In genomic region chr17:61401280-61402072, GRCh38 we compare ENCODE assay signal across 7 cellular contexts. TPM values are rescaled to one million over a fixed set of nuclear protein-coding genes. Genes with fewer than 3 reads are reported as not detected.
DNase-seq lines count a peak whose midpoint lies in the region; ATAC-seq, FAIRE-seq and TF ChIP-seq lines count a peak whose summit lies in the region.

No MANE protein-coding gene starts in this region.

- DNase-seq in astrocyte (ENCODE audit: low read depth) (peak; percentile 31), left lung (peak in 1 of 2 donors; percentile 76), A172 (ENCODE audit: low spot score) (no peak)
- no peak for DNase-seq in stimulated activated naive B cell treated with anti-CD40 and anti-IgM and Interleukin-4, amounts not matched to agents 10 μg/mL and 1 μg/mL and 100 μg/mL, for 72 hours

- H3K9me3 ChIP-seq in astrocyte (ENCODE audit: insufficient read depth, low read depth, low read length): no peaks in the 10 kb centered on the region
- H3K9me3 ChIP-seq in left lung: no peaks in the 10 kb centered on the region

- peak overlapping the region; percentile 58 for H3K4me3 ChIP-seq in astrocyte (ENCODE audit: insufficient read depth, low read depth, low read length)
- peak overlapping the region; percentile 51 to 53 for H3K4me3 ChIP-seq in left lung

- H3K79me2 ChIP-seq in astrocyte (ENCODE audit: insufficient read depth, low read length): peaks cover 75% of the 10 kb centered on the region

- FAIRE-seq in astrocyte (lab: Jason Lieb, UNC): no peak

- H3K27ac Mint-ChIP-seq in IgD-negative memory B cell (peak overlapping the region; percentile 4 to 92 (median 60)), astrocyte (ENCODE audit: unreplicated experiment) (peak overlapping the region; percentile 48)
- H3K27ac Mint-ChIP-seq in stimulated activated naive B cell treated with anti-CD40 and anti-IgM and Interleukin-4, amounts not matched to agents 10 μg/mL and 1 μg/mL and 100 μg/mL, for 72 hours: peak overlapping the region; percentile 56

- H3K9ac ChIP-seq in astrocyte (ENCODE audit: low read length): peak overlapping the region; percentile 74

- H3K36me3 Mint-ChIP-seq in IgD-negative memory B cell (peaks cover 2% of the 10 kb centered on the region), astrocyte (ENCODE audit: low read depth, unreplicated experiment) (no peaks in the 10 kb centered on the region)
- H3K36me3 Mint-ChIP-seq in stimulated activated naive B cell treated with anti-CD40 and anti-IgM and Interleukin-4, amounts not matched to agents 10 μg/mL and 1 μg/mL and 100 μg/mL, for 72 hours: peaks cover 2 to 9% of the 10 kb centered on the region in 2 donors

- no peak for ATAC-seq in left lung
- no peak for ATAC-seq in stimulated activated naive B cell treated with anti-CD40 and anti-IgM and Interleukin-4, amounts not matched to agents 10 μg/mL and 1 μg/mL and 100 μg/mL, for 72 hours (replicated peaks)
- ATAC-seq in HG03039 (IDR thresholded peaks at IDR 0.05; ENCODE audit: unreplicated experiment): no peak
- ATAC-seq in GM21360 (IDR thresholded peaks at IDR 0.05; ENCODE audit: unreplicated experiment): no peak

- peak overlapping the region; percentile 81 for H3K4me2 ChIP-seq in astrocyte (ENCODE audit: low read length)

- H3K4me3 Mint-ChIP-seq in IgD-negative memory B cell: peak overlapping the region; percentile 54 to 86 (median 78)
- H3K4me3 Mint-ChIP-seq in astrocyte (ENCODE audit: unreplicated experiment): peak overlapping the region; percentile 54
- H3K4me3 Mint-ChIP-seq in stimulated activated naive B cell treated with anti-CD40 and anti-IgM and Interleukin-4, amounts not matched to agents 10 μg/mL and 1 μg/mL and 100 μg/mL, for 72 hours: peak overlapping the region; percentile 70 to 82

- H2AFZ ChIP-seq in astrocyte (ENCODE audit: low read depth, low read length): no peak overlapping the region

- H3K4me1 Mint-ChIP-seq in IgD-negative memory B cell (peaks cover 17 to 31% (median 20%) of the 10 kb centered on the region in 3 donors), astrocyte (ENCODE audit: low read depth, unreplicated experiment) (no peaks in the 10 kb centered on the region)
- H3K4me1 Mint-ChIP-seq in stimulated activated naive B cell treated with anti-CD40 and anti-IgM and Interleukin-4, amounts not matched to agents 10 μg/mL and 1 μg/mL and 100 μg/mL, for 72 hours: peaks cover 37 to 61% of the 10 kb centered on the region in 2 donors

- H3K4me1 ChIP-seq in astrocyte (ENCODE audit: insufficient read depth, low read length) (peaks cover 35% of the 10 kb centered on the region), left lung (peaks cover 7 to 68% of the 10 kb centered on the region in 2 donors)

- peaks cover 54% of the 10 kb centered on the region for H3K27me3 Mint-ChIP-seq in IgD-negative memory B cell
- peaks cover 53% of the 10 kb centered on the region for H3K27me3 Mint-ChIP-seq in astrocyte (ENCODE audit: low read depth, unreplicated experiment)
- peaks cover 56 to 68% of the 10 kb centered on the region in 2 donors for H3K27me3 Mint-ChIP-seq in stimulated activated naive B cell treated with anti-CD40 and anti-IgM and Interleukin-4, amounts not matched to agents 10 μg/mL and 1 μg/mL and 100 μg/mL, for 72 hours

- peaks cover 27% of the 10 kb centered on the region for H4K20me1 ChIP-seq in astrocyte (ENCODE audit: insufficient read depth, low read length)

- intact Hi-C loops in left lung (cut with DNase I): no loop called here

- H3K9me3 Mint-ChIP-seq in IgD-negative memory B cell (peaks cover 0 to 5% (median 0%) of the 10 kb centered on the region in 3 donors), astrocyte (ENCODE audit: unreplicated experiment) (peaks cover 18% of the 10 kb centered on the region)
- H3K9me3 Mint-ChIP-seq in stimulated activated naive B cell treated with anti-CD40 and anti-IgM and Interleukin-4, amounts not matched to agents 10 μg/mL and 1 μg/mL and 100 μg/mL, for 72 hours: no peaks in the 10 kb centered on the region

- peak overlapping the region; percentile 71 for H3K27ac ChIP-seq in astrocyte (ENCODE audit: low read depth, low read length)
- peak overlapping the region; percentile 77 to 90 for H3K27ac ChIP-seq in left lung

- no peak for TF ChIP-seq CTCF in astrocyte (IDR thresholded peaks at IDR 0.05; ENCODE audit: insufficient read depth, low read depth, low read length)
- no peak for TF ChIP-seq CTCF in left lung (IDR thresholded peaks at IDR 0.05)

- H3K27me3 ChIP-seq in astrocyte (ENCODE audit: insufficient read depth, low read length) (peaks cover 40% of the 10 kb centered on the region), left lung (peaks cover 71 to 100% of the 10 kb centered on the region in 2 donors)

- H3K36me3 ChIP-seq in astrocyte (ENCODE audit: insufficient read depth, low read length): no peaks in the 10 kb centered on the region
- H3K36me3 ChIP-seq in left lung: peaks cover 0 to 27% of the 10 kb centered on the region in 2 donors

RNA-seq across cellular contexts. Expression of gene TBX2, which starts 1.8 kb away (rescaled TPM):
- polyA plus RNA-seq in IgD-negative memory B cell: not detected
- total RNA-seq in astrocyte (0.50 and 0.53 TPM in 2 replicates), left lung (100 to 1,000 TPM; 104 to 119 TPM)
- 1.7 and 2.6 TPM in 2 replicates for total RNA-seq in A172 (2014; rRNA removed; shearing (Covaris generic))

RNA-seq across cellular contexts. Expression of gene TBX4, which starts 50.7 kb away (rescaled TPM):
- polyA plus RNA-seq in IgD-negative memory B cell: not detected
- total RNA-seq in astrocyte (0.14 TPM in 1 of 2 replicates, not detected in the other), left lung (10 to 100 TPM; 21.2 to 29.3 TPM)
- 0.10 and 1.0 TPM in 2 replicates for total RNA-seq in A172 (2014; rRNA removed; shearing (Covaris generic))

Comparison
In these comparisons a context has a peak if more than half of its experiments do, and no peak if none do; other contexts are left out.
1. RNA of gene TBX2, which starts 1.8 kb away (total RNA-seq): 104 to 119 TPM in left lung; 1.7 to 2.6 TPM in A172 and 0.50 to 0.53 TPM in astrocyte; every median in the first group is over 10 times any median in the second.
2. RNA of gene TBX4, which starts 50.7 kb away (total RNA-seq): 21.2 to 29.3 TPM in left lung; 0.10 to 1.0 TPM in A172 and 0.14 TPM in astrocyte; every median in the first group is over 10 times any median in the second.
3. Peak in every context shown above with its lines, with median percentiles within 50 percentile points of each other: H3K27ac Mint-ChIP-seq and H3K4me3 Mint-ChIP-seq.